In the genomic region with DNA sequence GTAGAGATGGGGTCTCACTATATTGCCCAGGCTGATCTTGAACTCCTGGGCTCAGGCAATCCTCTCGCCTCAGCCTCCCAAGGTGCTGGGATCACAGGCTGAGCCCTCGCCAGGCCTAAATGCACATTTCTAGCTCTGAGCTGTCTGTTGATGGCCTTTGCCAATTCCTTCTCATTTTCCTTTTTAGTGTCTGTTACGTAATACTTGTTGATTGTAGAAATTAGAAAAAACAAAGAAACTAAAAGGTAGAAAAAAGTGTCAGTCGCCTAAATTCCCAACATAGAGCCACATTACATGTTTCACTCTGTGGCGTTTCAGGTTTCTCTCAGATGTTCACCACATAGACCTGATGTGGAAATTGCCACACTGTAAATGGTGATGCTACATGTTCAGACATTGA, we compare ENCODE assay signal across 27 cellular contexts. TPM values are rescaled to one million over a fixed set of nuclear protein-coding genes. Genes with fewer than 3 reads are reported as not detected.
"Had no signal": no experiment of that assay in that cellular context is flagged by ENCODE, and none has a peak within 500 bp of the region (broad histone marks: within the 10 kb centered on the region; RNA-seq: fewer than 3 reads in every experiment).

No MANE protein-coding gene starts in this region.

- H3K27me3 ChIP-seq: MG63, Peyer's patch, SJCRH30 had no signal

- H3K4me3 ChIP-seq: MG63, PC-9, Peyer's patch, SJCRH30 had no signal

- H3K9me3 ChIP-seq: Peyer's patch, SJCRH30 had no signal

- DNase-seq: KBM-7, MG63, NCI-H1092, NCI-H1105 treated with DMSO at 0.1 percent for 48 hours, NCI-H1417 treated with DMSO at 0.1 percent for 48 hours, NCI-H146, NCI-H1694 treated with DMSO at 0.1 percent for 48 hours, NCI-H1930, NCI-H2081 treated with DMSO at 0.1 percent for 48 hours, NCI-H2171, NCI-H226, NCI-H446, NCI-H510A, NCI-H524 treated with DMSO at 0.1 percent for 48 hours, NCI-H69, NCI-H774, OCI-M1, PC-9, Peyer's patch, SHP77 treated with DMSO at 0.1 percent for 48 hours, SJCRH30 had no signal

- H3K4me1 ChIP-seq: SJCRH30 had no signal

- H3K36me3 ChIP-seq: MG63, Peyer's patch, SJCRH30 had no signal

- H2AFZ ChIP-seq: PC-9 had no signal

- H3K27ac ChIP-seq: HL-60, PC-9, Peyer's patch, SJCRH30 had no signal

- FAIRE-seq: HTR-8/SVneo had no signal

- ATAC-seq: Right ventricle myocardium inferior, SK-N-SH treated with all-trans-retinoic acid at 6 μM for 48 hours had no signal

- H3K4me2 ChIP-seq: PC-9 had no signal

RNA-seq across cellular contexts. Expression of a gene that starts 44.0 kb away (rescaled TPM):
- total RNA-seq: LHCN-M2, RPMI7951, SJCRH30 had no signal
